20 cellular contexts compared by ENCODE assay signal in the genomic region with DNA sequence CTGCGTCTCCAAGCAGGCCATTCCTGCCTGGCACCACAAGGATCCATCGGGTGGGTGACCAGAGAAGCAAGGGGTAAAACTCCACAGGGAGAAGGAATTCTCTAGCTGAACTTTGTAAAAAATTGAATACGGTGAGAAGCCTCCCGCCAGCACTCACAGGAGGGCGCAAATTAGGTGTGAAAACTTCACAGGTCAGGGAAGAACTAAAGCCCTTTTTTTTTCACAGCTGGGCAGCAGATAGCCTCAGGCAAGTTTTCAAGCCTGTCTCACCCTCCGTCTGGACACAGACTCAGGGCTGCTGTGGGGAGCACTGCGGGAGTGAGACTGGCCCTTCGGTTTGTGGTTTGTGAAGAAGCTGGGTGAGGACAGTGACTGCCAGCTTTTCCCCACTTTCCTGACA.
DNase-seq lines count a peak whose midpoint lies in the region; ATAC-seq and TF ChIP-seq lines count a peak whose summit lies in the region.
"Had no signal": no experiment of that assay in that cellular context is flagged by ENCODE, and none has a peak within 500 bp of the region (broad histone marks: within the 10 kb centered on the region; RNA-seq: fewer than 3 reads in every experiment).

No MANE protein-coding gene starts in this region.

- H3K9me3 ChIP-seq in H9 (ENCODE audit: control insufficient read depth, low read depth, low read length) (peaks cover 16% of the 10 kb centered on the region), endodermal cell (ENCODE audit: control insufficient read depth, low read length) (peaks cover 16% of the 10 kb centered on the region)
- H3K9me3 ChIP-seq: BE2C had no signal

- no peak overlapping the region for H3K4me3 ChIP-seq in endodermal cell (ENCODE audit: low read length)
- no peak overlapping the region for H3K4me3 ChIP-seq in dorsolateral prefrontal cortex
- H3K4me3 ChIP-seq: BLaER1 treated with 17β-estradiol and CSF1 and Interleukin-3, amounts not matched to agents 10 nM and 100 nM; GM23248 had no signal

- no peak overlapping the region for H4K5ac ChIP-seq in H9 (ENCODE audit: insufficient read length, low read depth, low read length)

- H2BK120ac ChIP-seq in H9 (ENCODE audit: low read depth, low read length, poor library complexity, severe bottlenecking): no peak overlapping the region

- no peaks in the 10 kb centered on the region for H3K23me2 ChIP-seq in H9 (ENCODE audit: insufficient read length, low read depth, low read length, poor library complexity, severe bottlenecking)

- no peaks in the 10 kb centered on the region for H3K4me1 ChIP-seq in H9 (ENCODE audit: insufficient read depth, low read length)
- H3K4me1 ChIP-seq in endodermal cell (ENCODE audit: control insufficient read depth, insufficient read depth, low read length): no peaks in the 10 kb centered on the region
- H3K4me1 ChIP-seq: BE2C; BLaER1 treated with 17β-estradiol and CSF1 and Interleukin-3, amounts not matched to agents 10 nM and 100 nM had no signal

- H3K23ac ChIP-seq in H9 (ENCODE audit: insufficient read length, low read depth, low read length): no peak overlapping the region

- no CpG with 5 or more reads among the region's 8 CpGs for WGBS in H9 (ENCODE audit: extremely low coverage, insufficient read length, low lambda C conversion rate)
- 8% methylated on average over 7 of the region's 8 CpGs; no CpG with 5 or more reads in 1 of the 2 experiments for WGBS in endodermal cell (ENCODE audit: insufficient coverage in 1 of 2, insufficient read length in 1 of 2), 2 experiments

- no peak overlapping the region for H3K9ac ChIP-seq in H9 (ENCODE audit: extremely low read depth, insufficient read length, low read length)
- no peak overlapping the region for H3K9ac ChIP-seq in endodermal cell (ENCODE audit: extremely low read depth, low read length, poor library complexity, severe bottlenecking)
- H3K9ac ChIP-seq: BLaER1 treated with 17β-estradiol and CSF1 and Interleukin-3, amounts not matched to agents 10 nM and 100 nM; GM23248 had no signal

- H3K27me3 ChIP-seq in H9 (ENCODE audit: insufficient read depth, low read length): no peaks in the 10 kb centered on the region
- no peaks in the 10 kb centered on the region for H3K27me3 ChIP-seq in endodermal cell (ENCODE audit: control insufficient read depth, insufficient read depth, low read length, poor library complexity, severe bottlenecking)
- peaks cover 0 to 62% (median 15%) of the 10 kb centered on the region in 45 donors for H3K27me3 ChIP-seq in dorsolateral prefrontal cortex
- H3K27me3 ChIP-seq: BE2C had no signal

- H3K27ac ChIP-seq in H9 (ENCODE audit: insufficient read length, low read depth, low read length) (no peak overlapping the region), endodermal cell (ENCODE audit: low read depth, low read length) (no peak overlapping the region), dorsolateral prefrontal cortex (no peak overlapping the region)
- H3K27ac ChIP-seq: 22Rv1; BLaER1 treated with 17β-estradiol and CSF1 and Interleukin-3, amounts not matched to agents 10 nM and 100 nM; GM23248 had no signal

- no peak overlapping the region for H4K8ac ChIP-seq in H9 (replicated peaks; ENCODE audit: insufficient read length, low read depth, low read length)

- H4K20me1 ChIP-seq in H9 (ENCODE audit: control insufficient read depth, insufficient read depth, insufficient read length): no peaks in the 10 kb centered on the region
- H4K20me1 ChIP-seq: BLaER1 treated with 17β-estradiol and CSF1 and Interleukin-3, amounts not matched to agents 10 nM and 100 nM had no signal

- no peak overlapping the region for H3K18ac ChIP-seq in H9 (ENCODE audit: insufficient read length, low read depth, low read length)

- intact Hi-C loops in dorsolateral prefrontal cortex (cut with DNase I): no loop called here

- ATAC-seq in HG02623 (IDR thresholded peaks at IDR 0.05; ENCODE audit: unreplicated experiment): no peak
- no peak for ATAC-seq in HG03520 (IDR thresholded peaks at IDR 0.05; ENCODE audit: unreplicated experiment)
- ATAC-seq in SK-N-SH treated with all-trans-retinoic acid at 6 μM for 48 hours: no peak
- ATAC-seq: HCT116 had no signal

- no peak overlapping the region for H2BK15ac ChIP-seq in H9 (ENCODE audit: low read depth, low read length)

- no peak overlapping the region for H2BK12ac ChIP-seq in H9 (ENCODE audit: insufficient read length, low read depth, low read length)

- H3K27me3 Mint-ChIP-seq in H9 (ENCODE audit: low read depth): peaks cover 50% of the 10 kb centered on the region
- H3K27me3 Mint-ChIP-seq in endodermal cell (ENCODE audit: insufficient read depth): peaks cover 56% of the 10 kb centered on the region

- H3K9me3 Mint-ChIP-seq in H9 (peaks cover 84 to 100% of the 10 kb centered on the region in 2 experiments), endodermal cell (peaks cover 73% of the 10 kb centered on the region)
- H3K9me3 Mint-ChIP-seq: CD4-positive, alpha-beta T cell had no signal

- H2AK5ac ChIP-seq in H9 (ENCODE audit: insufficient read length, low read length): no peak overlapping the region

- no peaks in the 10 kb centered on the region for H3K36me3 ChIP-seq in endodermal cell (ENCODE audit: control insufficient read depth, insufficient read depth, low read length)
- H3K36me3 ChIP-seq: BE2C; BLaER1 treated with 17β-estradiol and CSF1 and Interleukin-3, amounts not matched to agents 10 nM and 100 nM had no signal

- H3K14ac ChIP-seq in H9 (ENCODE audit: insufficient read depth, low read length): no peak overlapping the region

- TF ChIP-seq CTCF in H9 (conservative IDR thresholded peaks at IDR 0.05) (no peak), endodermal cell (conservative IDR thresholded peaks at IDR 0.05) (no peak), dorsolateral prefrontal cortex (IDR thresholded peaks at IDR 0.05 in 54 of 56, conservative IDR thresholded peaks at IDR 0.05 in 2 of 56; ENCODE audit: low read depth in 1 of 56, partially characterized antibody in 56 of 56) (no peak)

- peaks cover 0 to 11% (median 0%) of the 10 kb centered on the region in 3 experiments; a peak in 4 of 7 replicates for H3K36me3 Mint-ChIP-seq in H9 (ENCODE audit: insufficient read depth in 1 of 3, low read depth in 3 of 3)
- peaks cover 3% of the 10 kb centered on the region for H3K36me3 Mint-ChIP-seq in endodermal cell (ENCODE audit: low read depth)
- H3K36me3 Mint-ChIP-seq: CD14-positive monocyte; CD8-positive, alpha-beta memory T cell had no signal

- no peak overlapping the region for H3K56ac ChIP-seq in H9 (ENCODE audit: insufficient read length, low read depth, low read length)

- no peaks in the 10 kb centered on the region for H3K79me1 ChIP-seq in H9 (ENCODE audit: insufficient read depth, low read depth, low read length, poor library complexity, severe bottlenecking)

- H3T11ph ChIP-seq in H9 (ENCODE audit: low read length): no peak overlapping the region

- DNase-seq in ELF-1 (ENCODE audit: low read depth, low spot score): peak; percentile 90
- DNase-seq in H9: peak; percentile 40
- peak; percentile 88 for DNase-seq in endodermal cell
- peak; percentile 22 for DNase-seq in iPS-NIHi7 (ENCODE audit: extremely low spot score)
- DNase-seq in dorsolateral prefrontal cortex: no peak
- DNase-seq: AML-193; BE2C; CD4-positive, alpha-beta T cell; CD8-positive, alpha-beta memory T cell; DMS 273 treated with DMSO at 0.1 percent for 48 hours; DMS79; EL; GM23248 had no signal

- H2BK5ac ChIP-seq in H9 (ENCODE audit: insufficient read length, low read length): no peak overlapping the region

- H4K91ac ChIP-seq in H9 (ENCODE audit: insufficient read length, low read depth, low read length): no peak overlapping the region

- H2BK20ac ChIP-seq in H9 (ENCODE audit: low read depth, low read length, poor library complexity, severe bottlenecking): no peak overlapping the region

- H3K4me2 ChIP-seq in H9 (ENCODE audit: insufficient read depth, insufficient read length, low read length): no peak overlapping the region
- H3K4me2 ChIP-seq: BLaER1 treated with 17β-estradiol and CSF1 and Interleukin-3, amounts not matched to agents 10 nM and 100 nM had no signal

- H3K4me3 Mint-ChIP-seq in H9 (no peak overlapping the region), endodermal cell (no peak overlapping the region)
- H3K4me3 Mint-ChIP-seq: CD14-positive monocyte; CD4-positive, alpha-beta T cell; CD8-positive, alpha-beta memory T cell had no signal

- H3K79me2 ChIP-seq in H9 (ENCODE audit: insufficient read depth, low read length): no peaks in the 10 kb centered on the region

- no peak overlapping the region for H3K4ac ChIP-seq in H9 (ENCODE audit: low read depth, low read length)

- H3K4me1 Mint-ChIP-seq in H9 (peaks cover 0 to 9% of the 10 kb centered on the region in 2 experiments; a peak in 2 of 4 replicates), endodermal cell (peaks cover 8% of the 10 kb centered on the region)
- H3K4me1 Mint-ChIP-seq: CD14-positive monocyte; CD8-positive, alpha-beta memory T cell had no signal

- H3K27ac Mint-ChIP-seq in H9 (no peak overlapping the region), endodermal cell (no peak overlapping the region)
- H3K27ac Mint-ChIP-seq: CD14-positive monocyte; CD4-positive, alpha-beta T cell; CD8-positive, alpha-beta memory T cell had no signal

- no peak overlapping the region for H2AFZ ChIP-seq in H9 (ENCODE audit: low read length)
- H2AFZ ChIP-seq: GM23248 had no signal

TF ChIP-seq in SK-N-SH treated with all-trans-retinoic acid at 6 μM for 48 hours, 23 proteins besides CTCF, POLR2A, EP300 and RAD21 (continues in another document):
- no peak for TF ChIP-seq BACH2 (CRISPR knock-in tag; IDR thresholded peaks at IDR 0.05; ENCODE audit: borderline replicate concordance)
- TF ChIP-seq ZNF565 (CRISPR knock-in tag; conservative IDR thresholded peaks at IDR 0.05; ENCODE audit: low read depth): no peak
- no peak for TF ChIP-seq RARB (CRISPR knock-in tag; IDR thresholded peaks at IDR 0.05)
- TF ChIP-seq, protein P1, sequence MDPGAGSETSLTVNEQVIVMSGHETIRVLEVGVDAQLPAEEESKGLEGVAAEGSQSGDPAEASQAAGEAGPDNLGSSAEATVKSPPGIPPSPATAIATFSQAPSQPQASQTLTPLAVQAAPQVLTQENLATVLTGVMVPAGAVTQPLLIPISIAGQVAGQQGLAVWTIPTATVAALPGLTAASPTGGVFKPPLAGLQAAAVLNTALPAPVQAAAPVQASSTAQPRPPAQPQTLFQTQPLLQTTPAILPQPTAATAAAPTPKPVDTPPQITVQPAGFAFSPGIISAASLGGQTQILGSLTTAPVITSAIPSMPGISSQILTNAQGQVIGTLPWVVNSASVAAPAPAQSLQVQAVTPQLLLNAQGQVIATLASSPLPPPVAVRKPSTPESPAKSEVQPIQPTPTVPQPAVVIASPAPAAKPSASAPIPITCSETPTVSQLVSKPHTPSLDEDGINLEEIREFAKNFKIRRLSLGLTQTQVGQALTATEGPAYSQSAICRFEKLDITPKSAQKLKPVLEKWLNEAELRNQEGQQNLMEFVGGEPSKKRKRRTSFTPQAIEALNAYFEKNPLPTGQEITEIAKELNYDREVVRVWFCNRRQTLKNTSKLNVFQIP (CRISPR knock-in tag; IDR thresholded peaks at IDR 0.05; ENCODE audit: borderline replicate concordance, low read depth): no peak
- TF ChIP-seq ZFP3 (CRISPR knock-in tag; IDR thresholded peaks at IDR 0.05): no peak
- TF ChIP-seq OSR1 (CRISPR knock-in tag; IDR thresholded peaks at IDR 0.05): no peak
- no peak for TF ChIP-seq ZC3H10 (CRISPR knock-in tag; IDR thresholded peaks at IDR 0.05)

Comparison
In these comparisons a context has a peak if more than half of its experiments do, and no peak if none do; other contexts are left out.
1. DNase-seq: peak in ELF-1 (single experiment), H9 (single experiment), endodermal cell (single experiment) and iPS-NIHi7 (single experiment); none in dorsolateral prefrontal cortex (0 of 10).